Comparison of ENCODE assay signal across 16 cellular contexts in genomic region chr11:7696424-7696823, GRCh38. TPM values are rescaled to one million over a fixed set of nuclear protein-coding genes. Genes with fewer than 3 reads are reported as not detected.
A peak's percentile ranks its signal among the peaks of the same experiment; 100 is the strongest.
DNase-seq lines count a peak whose midpoint lies in the region; ATAC-seq and TF ChIP-seq lines count a peak whose summit lies in the region.
"Had no signal": no experiment of that assay in that cellular context is flagged by ENCODE, and none has a peak within 500 bp of the region (broad histone marks: within the 10 kb centered on the region; RNA-seq: fewer than 3 reads in every experiment).

No MANE protein-coding gene starts in this region.

- H3K4me3 Mint-ChIP-seq in activated CD4-positive, alpha-beta memory T cell treated with anti-CD3 and anti-CD28 coated beads for 36 hours = no peak overlapping the region
- no peak overlapping the region for H3K4me3 Mint-ChIP-seq in activated CD4-positive, alpha-beta memory T cell treated with anti-CD3 and anti-CD28 coated beads, Interleukin-2, amount 10 ng/mL, durations not matched to agents 7 days and 5 days
- no peak overlapping the region for H3K4me3 Mint-ChIP-seq in activated T-cell treated with anti-CD3 and anti-CD28 coated beads, Interleukin-2, amount 50 U/mL, for 72 hours
- no peak overlapping the region for H3K4me3 Mint-ChIP-seq in stimulated activated naive CD8-positive, alpha-beta T cell treated with anti-CD3 and anti-CD28 coated beads, Interleukin-15, amount 100 ng/mL, for 72 hours
- no peak overlapping the region for H3K4me3 Mint-ChIP-seq in osteocyte (ENCODE audit: unreplicated experiment)

- ATAC-seq in activated T-cell treated with anti-CD3 and anti-CD28 coated beads, Interleukin-2, amount 50 U/mL, for 72 hours (replicated peaks in 1 of 2) = peak; percentile 47 to 72
- ATAC-seq in stimulated activated naive CD8-positive, alpha-beta T cell treated with anti-CD3 and anti-CD28 coated beads, Interleukin-15, amount 100 ng/mL, for 72 hours = peak; percentile 24
- ATAC-seq: HepG2 had no signal

- CTCF ChIA-PET in activated CD4-positive, alpha-beta memory T cell treated with anti-CD3 and anti-CD28 coated beads for 36 hours (lab: Charles Lee) = interaction anchor here (1.5 to 2.4 kb wide), 2 partner anchors 125 to 184 kb away, joined by 5 to 23 read pairs; partner anchors contain the start of gene PPFIBP2
- CTCF ChIA-PET in activated CD4-positive, alpha-beta memory T cell treated with anti-CD3 and anti-CD28 coated beads, Interleukin-2, amount 10 ng/mL, durations not matched to agents 7 days and 5 days (lab: Charles Lee) = interaction anchor here (2.3 kb wide), 1 partner anchor 344 kb away, joined by 9 read pairs; no protein-coding TSS in a partner anchor

- no peak overlapping the region for H3K27ac Mint-ChIP-seq in activated CD4-positive, alpha-beta memory T cell treated with anti-CD3 and anti-CD28 coated beads for 36 hours
- H3K27ac Mint-ChIP-seq in activated CD4-positive, alpha-beta memory T cell treated with anti-CD3 and anti-CD28 coated beads, Interleukin-2, amount 10 ng/mL, durations not matched to agents 7 days and 5 days = no peak overlapping the region
- no peak overlapping the region for H3K27ac Mint-ChIP-seq in activated T-cell treated with anti-CD3 and anti-CD28 coated beads, Interleukin-2, amount 50 U/mL, for 72 hours
- H3K27ac Mint-ChIP-seq in stimulated activated naive CD8-positive, alpha-beta T cell treated with anti-CD3 and anti-CD28 coated beads, Interleukin-15, amount 100 ng/mL, for 72 hours = no peak overlapping the region
- no peak overlapping the region for H3K27ac Mint-ChIP-seq in osteocyte (ENCODE audit: unreplicated experiment)

- H3K9me3 Mint-ChIP-seq in activated CD4-positive, alpha-beta memory T cell treated with anti-CD3 and anti-CD28 coated beads for 36 hours = no peaks in the 10 kb centered on the region
- H3K9me3 Mint-ChIP-seq in activated CD4-positive, alpha-beta memory T cell treated with anti-CD3 and anti-CD28 coated beads, Interleukin-2, amount 10 ng/mL, durations not matched to agents 7 days and 5 days = no peaks in the 10 kb centered on the region
- H3K9me3 Mint-ChIP-seq in activated T-cell treated with anti-CD3 and anti-CD28 coated beads, Interleukin-2, amount 50 U/mL, for 72 hours = no peaks in the 10 kb centered on the region
- no peaks in the 10 kb centered on the region for H3K9me3 Mint-ChIP-seq in stimulated activated naive CD8-positive, alpha-beta T cell treated with anti-CD3 and anti-CD28 coated beads, Interleukin-15, amount 100 ng/mL, for 72 hours
- H3K9me3 Mint-ChIP-seq in osteocyte (ENCODE audit: unreplicated experiment) = no peaks in the 10 kb centered on the region

- peaks cover 25% of the 10 kb centered on the region for H3K27me3 Mint-ChIP-seq in activated CD4-positive, alpha-beta memory T cell treated with anti-CD3 and anti-CD28 coated beads for 36 hours
- peaks cover 35% of the 10 kb centered on the region for H3K27me3 Mint-ChIP-seq in activated CD4-positive, alpha-beta memory T cell treated with anti-CD3 and anti-CD28 coated beads, Interleukin-2, amount 10 ng/mL, durations not matched to agents 7 days and 5 days
- peaks cover 42% of the 10 kb centered on the region for H3K27me3 Mint-ChIP-seq in activated T-cell treated with anti-CD3 and anti-CD28 coated beads, Interleukin-2, amount 50 U/mL, for 72 hours (ENCODE audit: low read depth)
- peaks cover 37% of the 10 kb centered on the region for H3K27me3 Mint-ChIP-seq in stimulated activated naive CD8-positive, alpha-beta T cell treated with anti-CD3 and anti-CD28 coated beads, Interleukin-15, amount 100 ng/mL, for 72 hours
- H3K27me3 Mint-ChIP-seq in osteocyte (ENCODE audit: unreplicated experiment) = peaks cover 51% of the 10 kb centered on the region

- TF ChIP-seq CTCF in osteocyte (IDR thresholded peaks at IDR 0.05) = no peak

- intact Hi-C loops in activated CD4-positive, alpha-beta memory T cell treated with anti-CD3 and anti-CD28 coated beads for 36 hours (cut with micrococcal nuclease) = loop anchor here (10.0 kb wide), 1 partner anchor 962 kb away; no protein-coding TSS in a partner anchor

- POLR2A ChIA-PET in activated CD4-positive, alpha-beta memory T cell treated with anti-CD3 and anti-CD28 coated beads for 36 hours (lab: Charles Lee) = no interaction called here
- POLR2A ChIA-PET in activated CD4-positive, alpha-beta memory T cell treated with anti-CD3 and anti-CD28 coated beads, Interleukin-2, amount 10 ng/mL, durations not matched to agents 7 days and 5 days (lab: Charles Lee) = no interaction called here

- no peaks in the 10 kb centered on the region for H3K36me3 Mint-ChIP-seq in activated CD4-positive, alpha-beta memory T cell treated with anti-CD3 and anti-CD28 coated beads for 36 hours
- H3K36me3 Mint-ChIP-seq in activated CD4-positive, alpha-beta memory T cell treated with anti-CD3 and anti-CD28 coated beads, Interleukin-2, amount 10 ng/mL, durations not matched to agents 7 days and 5 days (ENCODE audit: low read depth) = no peaks in the 10 kb centered on the region
- H3K36me3 Mint-ChIP-seq in activated T-cell treated with anti-CD3 and anti-CD28 coated beads, Interleukin-2, amount 50 U/mL, for 72 hours (ENCODE audit: insufficient read depth in 2 of 2) = no peaks in the 10 kb centered on the region
- H3K36me3 Mint-ChIP-seq in osteocyte (ENCODE audit: unreplicated experiment) = no peaks in the 10 kb centered on the region

- H3K4me1 Mint-ChIP-seq in activated CD4-positive, alpha-beta memory T cell treated with anti-CD3 and anti-CD28 coated beads for 36 hours (ENCODE audit: low read depth) = peaks cover 5% of the 10 kb centered on the region
- H3K4me1 Mint-ChIP-seq in activated CD4-positive, alpha-beta memory T cell treated with anti-CD3 and anti-CD28 coated beads, Interleukin-2, amount 10 ng/mL, durations not matched to agents 7 days and 5 days = peaks cover 3% of the 10 kb centered on the region
- H3K4me1 Mint-ChIP-seq in activated T-cell treated with anti-CD3 and anti-CD28 coated beads, Interleukin-2, amount 50 U/mL, for 72 hours (ENCODE audit: low read depth) = peaks cover 18% of the 10 kb centered on the region
- H3K4me1 Mint-ChIP-seq in stimulated activated naive CD8-positive, alpha-beta T cell treated with anti-CD3 and anti-CD28 coated beads, Interleukin-15, amount 100 ng/mL, for 72 hours = peaks cover 4% of the 10 kb centered on the region
- no peaks in the 10 kb centered on the region for H3K4me1 Mint-ChIP-seq in osteocyte (ENCODE audit: unreplicated experiment)

- peak; percentile 21 for DNase-seq in activated CD4-positive, alpha-beta memory T cell treated with anti-CD3 and anti-CD28 coated beads for 36 hours
- DNase-seq in activated CD4-positive, alpha-beta memory T cell treated with anti-CD3 and anti-CD28 coated beads, Interleukin-2, amount 10 ng/mL, durations not matched to agents 7 days and 5 days = no peak
- peak; percentile 28 for DNase-seq in stimulated activated CD4-positive, alpha-beta T cell treated with anti-CD3 and anti-CD28 coated beads, Interleukin-15, amount 100 ng/mL, for 24 hours
- no peak for DNase-seq in stimulated activated CD4-positive, alpha-beta T cell treated with anti-CD3 and anti-CD28 coated beads, Interleukin-2, amount 100 ng/mL, for 24 hours
- no peak for DNase-seq in activated T-cell treated with anti-CD3 and anti-CD28 coated beads, Interleukin-2, amount 50 U/mL, for 72 hours
- no peak for DNase-seq in stimulated activated naive CD8-positive, alpha-beta T cell treated with anti-CD3 and anti-CD28 coated beads, Interleukin-15, amount 100 ng/mL, for 72 hours
- DNase-seq in glomerular visceral epithelial cell (ENCODE audit: extremely low spot score) = no peak
- no peak for DNase-seq in osteocyte (ENCODE audit: extremely low spot score, unreplicated experiment)
- DNase-seq: C1 segment of cervical spinal cord, NCI-H1694 treated with DMSO at 0.1 percent for 48 hours, NCI-H2227 treated with DMSO at 0.1 percent for 48 hours, NCI-H510A treated with DMSO at 0.1 percent for 48 hours, NCI-H774, OCI-M1, Right ventricle myocardium superior had no signal

RNA-seq across cellular contexts. Expression of gene OVCH2, which starts 9.9 kb away (rescaled TPM):
- not detected for total RNA-seq in activated CD4-positive, alpha-beta memory T cell treated with anti-CD3 and anti-CD28 coated beads for 36 hours
- total RNA-seq in activated CD4-positive, alpha-beta memory T cell treated with anti-CD3 and anti-CD28 coated beads, Interleukin-2, amount 10 ng/mL, durations not matched to agents 7 days and 5 days = not detected
- total RNA-seq in activated T-cell treated with anti-CD3 and anti-CD28 coated beads, Interleukin-2, amount 50 U/mL, for 72 hours = not detected
- not detected in 2 replicates for total RNA-seq in osteocyte
- total RNA-seq: HepG2, Right ventricle myocardium superior had no signal

RNA-seq across cellular contexts. Expression of gene CYB5R2, which starts 23.1 kb away (rescaled TPM):
- 1 to 10 TPM; 4.4 to 4.7 TPM for total RNA-seq in activated CD4-positive, alpha-beta memory T cell treated with anti-CD3 and anti-CD28 coated beads for 36 hours
- 1 to 10 TPM; 1.8 TPM for total RNA-seq in activated CD4-positive, alpha-beta memory T cell treated with anti-CD3 and anti-CD28 coated beads, Interleukin-2, amount 10 ng/mL, durations not matched to agents 7 days and 5 days
- total RNA-seq in activated T-cell treated with anti-CD3 and anti-CD28 coated beads, Interleukin-2, amount 50 U/mL, for 72 hours = 10 to 100 TPM; 12.8 to 14.8 TPM
- total RNA-seq in osteocyte = 5.7 and 7.9 TPM in 2 replicates

Comparison
In these comparisons a context has a peak if more than half of its experiments do, and no peak if none do; other contexts are left out.
1. DNase-seq: peak in activated CD4-positive, alpha-beta memory T cell treated with anti-CD3 and anti-CD28 coated beads for 36 hours (single experiment) and stimulated activated CD4-positive, alpha-beta T cell treated with anti-CD3 and anti-CD28 coated beads, Interleukin-15, amount 100 ng/mL, for 24 hours (single experiment); none in activated CD4-positive, alpha-beta memory T cell treated with anti-CD3 and anti-CD28 coated beads, Interleukin-2, amount 10 ng/mL, durations not matched to agents 7 days and 5 days (single experiment), stimulated activated CD4-positive, alpha-beta T cell treated with anti-CD3 and anti-CD28 coated beads, Interleukin-2, amount 100 ng/mL, for 24 hours (0 of 2), activated T-cell treated with anti-CD3 and anti-CD28 coated beads, Interleukin-2, amount 50 U/mL, for 72 hours (0 of 2), stimulated activated naive CD8-positive, alpha-beta T cell treated with anti-CD3 and anti-CD28 coated beads, Interleukin-15, amount 100 ng/mL, for 72 hours (0 of 2), glomerular visceral epithelial cell (single experiment) and osteocyte (single experiment).